ENCODE assay signal across 10 cellular contexts in the genomic region with DNA sequence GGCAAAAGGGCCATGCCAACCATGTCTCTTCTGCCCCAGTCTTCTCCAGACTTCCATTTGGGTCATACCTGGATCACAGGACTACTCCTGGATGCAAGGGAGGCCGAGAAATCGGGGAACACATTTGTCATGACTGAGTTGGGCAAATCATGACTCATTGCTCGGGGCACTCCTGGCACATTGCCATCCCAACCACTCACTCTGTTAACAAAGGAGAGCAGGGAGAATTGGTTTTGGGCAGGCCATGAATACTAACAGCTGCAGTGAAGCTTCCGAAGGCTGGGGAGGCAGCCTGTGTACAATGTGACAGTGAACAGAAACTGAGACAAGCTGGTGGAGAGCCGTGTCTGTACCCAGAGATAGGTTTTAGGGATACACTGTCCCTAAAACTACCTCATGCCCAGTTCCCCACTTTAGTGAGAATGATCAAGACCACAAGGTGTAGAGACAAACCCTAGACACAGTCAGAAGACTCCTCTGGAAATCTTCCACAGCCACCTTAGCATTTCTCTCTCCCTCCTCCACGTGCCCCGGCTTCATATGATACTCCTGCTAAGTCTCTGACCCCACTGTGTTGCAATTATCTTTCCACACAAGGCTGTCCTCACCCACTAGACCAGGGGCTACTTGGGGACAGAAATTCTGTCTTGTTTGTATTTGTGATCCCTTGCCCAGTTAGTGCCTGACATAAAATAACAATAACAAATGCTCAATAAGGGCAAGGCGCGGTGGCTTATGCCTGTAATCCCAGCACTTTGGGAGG. TPM values are rescaled to one million over a fixed set of nuclear protein-coding genes. Genes with fewer than 3 reads are reported as not detected.
DNase-seq lines count a peak whose midpoint lies in the region; ATAC-seq and TF ChIP-seq lines count a peak whose summit lies in the region.
"Had no signal": no experiment of that assay in that cellular context is flagged by ENCODE, and none has a peak within 500 bp of the region (broad histone marks: within the 10 kb centered on the region; RNA-seq: fewer than 3 reads in every experiment).

No MANE protein-coding gene starts in this region.

- H3K9me3 ChIP-seq in CD4-positive, alpha-beta T cell (ENCODE audit: control insufficient read depth, low read length) = no peaks in the 10 kb centered on the region

- no peaks in the 10 kb centered on the region for H3K27me3 Mint-ChIP-seq in CD4-positive, alpha-beta T cell

- H2AFZ ChIP-seq in KMS-11 (ENCODE audit: low read depth) = peak overlapping the region; percentile 86
- H2AFZ ChIP-seq: parathyroid adenoma had no signal

- H3K9ac ChIP-seq in KMS-11 = peak overlapping the region; percentile 43; the same call in 1 of the 2 replicates
- H3K9ac ChIP-seq: parathyroid adenoma had no signal

- peak overlapping the region; percentile 81 for H3K4me2 ChIP-seq in KMS-11

- H3K27ac Mint-ChIP-seq in CD4-positive, alpha-beta T cell = no peak overlapping the region

- peak; percentile 78 for ATAC-seq in SK-N-SH treated with all-trans-retinoic acid at 6 μM for 48 hours
- ATAC-seq in HG02852 (IDR thresholded peaks at IDR 0.05; ENCODE audit: unreplicated experiment) = no peak
- ATAC-seq in CD4-positive, alpha-beta T cell (ENCODE audit: poor library complexity) = no peak

- POLR2A ChIA-PET in CD4-positive, alpha-beta T cell (lab: Charles Lee) = no interaction called here

- H3K4me1 Mint-ChIP-seq in CD4-positive, alpha-beta T cell (ENCODE audit: low read depth) = no peaks in the 10 kb centered on the region

- no peaks in the 10 kb centered on the region for H3K79me2 ChIP-seq in KMS-11 (ENCODE audit: insufficient read depth, low read depth)
- H3K79me2 ChIP-seq: parathyroid adenoma had no signal

- no peaks in the 10 kb centered on the region for H3K36me3 ChIP-seq in KMS-11 (ENCODE audit: insufficient read depth)

- no peaks in the 10 kb centered on the region for H3K9me3 Mint-ChIP-seq in CD4-positive, alpha-beta T cell

- DNase-seq in Ammon's horn (ENCODE audit: low spot score) (peak; percentile 31), iris pigment epithelial cell (ENCODE audit: low read depth) (peak; percentile 36), GOT3 (lab: John Stamatoyannopoulos, UW) (no peak)
- DNase-seq in effector CD4-positive, alpha-beta T cell = no peak
- DNase-seq in CD4-positive, alpha-beta T cell = no peak
- DNase-seq: T-helper 2 cell had no signal

- no peak overlapping the region for H3K4me3 ChIP-seq in KMS-11 (IDR thresholded peaks at IDR 0.05; ENCODE audit: insufficient read depth, low read depth, low read length)

- CTCF ChIA-PET in CD4-positive, alpha-beta T cell (lab: Charles Lee) = no interaction called here

- no peaks in the 10 kb centered on the region for H3K27me3 ChIP-seq in KMS-11 (ENCODE audit: insufficient read depth, low read depth)
- H3K27me3 ChIP-seq in CD4-positive, alpha-beta T cell (ENCODE audit: control insufficient read depth, insufficient read depth, low read length) = no peaks in the 10 kb centered on the region

- H3K4me1 ChIP-seq in KMS-11 (ENCODE audit: low read depth, poor library complexity, severe bottlenecking) = peaks cover 25% of the 10 kb centered on the region

- intact Hi-C loops in CD4-positive, alpha-beta T cell (cut with DNase I, micrococcal nuclease) = no loop called here

- peak overlapping the region; percentile 64 for H3K27ac ChIP-seq in KMS-11
- no peak overlapping the region for H3K27ac ChIP-seq in CD4-positive, alpha-beta T cell (ENCODE audit: low read depth, low read length)
- H3K27ac ChIP-seq: parathyroid adenoma had no signal

- no peaks in the 10 kb centered on the region for H3K36me3 Mint-ChIP-seq in CD4-positive, alpha-beta T cell (ENCODE audit: low read depth)

- H3K4me3 Mint-ChIP-seq in CD4-positive, alpha-beta T cell = no peak overlapping the region

- no peaks in the 10 kb centered on the region for H4K20me1 ChIP-seq in KMS-11 (ENCODE audit: insufficient read depth)

- no peak for TF ChIP-seq CTCF in KMS-11 (conservative IDR thresholded peaks at IDR 0.05; ENCODE audit: low read depth, low read length)
- TF ChIP-seq CTCF in CD4-positive, alpha-beta T cell (IDR thresholded peaks at IDR 0.05) = no peak

TF ChIP-seq in SK-N-SH treated with all-trans-retinoic acid at 6 μM for 48 hours, 23 proteins besides CTCF, POLR2A, EP300 and RAD21:
- no peak for TF ChIP-seq ZNF565 (CRISPR knock-in tag; conservative IDR thresholded peaks at IDR 0.05; ENCODE audit: low read depth)
- TF ChIP-seq, protein P1, sequence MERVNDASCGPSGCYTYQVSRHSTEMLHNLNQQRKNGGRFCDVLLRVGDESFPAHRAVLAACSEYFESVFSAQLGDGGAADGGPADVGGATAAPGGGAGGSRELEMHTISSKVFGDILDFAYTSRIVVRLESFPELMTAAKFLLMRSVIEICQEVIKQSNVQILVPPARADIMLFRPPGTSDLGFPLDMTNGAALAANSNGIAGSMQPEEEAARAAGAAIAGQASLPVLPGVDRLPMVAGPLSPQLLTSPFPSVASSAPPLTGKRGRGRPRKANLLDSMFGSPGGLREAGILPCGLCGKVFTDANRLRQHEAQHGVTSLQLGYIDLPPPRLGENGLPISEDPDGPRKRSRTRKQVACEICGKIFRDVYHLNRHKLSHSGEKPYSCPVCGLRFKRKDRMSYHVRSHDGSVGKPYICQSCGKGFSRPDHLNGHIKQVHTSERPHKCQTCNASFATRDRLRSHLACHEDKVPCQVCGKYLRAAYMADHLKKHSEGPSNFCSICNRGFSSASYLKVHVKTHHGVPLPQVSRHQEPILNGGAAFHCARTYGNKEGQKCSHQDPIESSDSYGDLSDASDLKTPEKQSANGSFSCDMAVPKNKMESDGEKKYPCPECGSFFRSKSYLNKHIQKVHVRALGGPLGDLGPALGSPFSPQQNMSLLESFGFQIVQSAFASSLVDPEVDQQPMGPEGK (CRISPR knock-in tag; IDR thresholded peaks at IDR 0.05; ENCODE audit: borderline replicate concordance) = no peak
- TF ChIP-seq ZNF70 (CRISPR knock-in tag; IDR thresholded peaks at IDR 0.05) = no peak
- TF ChIP-seq, protein P2, sequence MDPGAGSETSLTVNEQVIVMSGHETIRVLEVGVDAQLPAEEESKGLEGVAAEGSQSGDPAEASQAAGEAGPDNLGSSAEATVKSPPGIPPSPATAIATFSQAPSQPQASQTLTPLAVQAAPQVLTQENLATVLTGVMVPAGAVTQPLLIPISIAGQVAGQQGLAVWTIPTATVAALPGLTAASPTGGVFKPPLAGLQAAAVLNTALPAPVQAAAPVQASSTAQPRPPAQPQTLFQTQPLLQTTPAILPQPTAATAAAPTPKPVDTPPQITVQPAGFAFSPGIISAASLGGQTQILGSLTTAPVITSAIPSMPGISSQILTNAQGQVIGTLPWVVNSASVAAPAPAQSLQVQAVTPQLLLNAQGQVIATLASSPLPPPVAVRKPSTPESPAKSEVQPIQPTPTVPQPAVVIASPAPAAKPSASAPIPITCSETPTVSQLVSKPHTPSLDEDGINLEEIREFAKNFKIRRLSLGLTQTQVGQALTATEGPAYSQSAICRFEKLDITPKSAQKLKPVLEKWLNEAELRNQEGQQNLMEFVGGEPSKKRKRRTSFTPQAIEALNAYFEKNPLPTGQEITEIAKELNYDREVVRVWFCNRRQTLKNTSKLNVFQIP (CRISPR knock-in tag; IDR thresholded peaks at IDR 0.05; ENCODE audit: borderline replicate concordance, low read depth) = no peak
- TF ChIP-seq GLIS3 (CRISPR knock-in tag; IDR thresholded peaks at IDR 0.05) = no peak
- TF ChIP-seq ZFP3 (CRISPR knock-in tag; IDR thresholded peaks at IDR 0.05) = no peak
- no peak for TF ChIP-seq TOX (CRISPR knock-in tag; IDR thresholded peaks at IDR 0.05; ENCODE audit: borderline replicate concordance)
- TF ChIP-seq ESRRG (CRISPR knock-in tag; IDR thresholded peaks at IDR 0.05) = no peak
- no peak for TF ChIP-seq ISL1 (CRISPR knock-in tag; IDR thresholded peaks at IDR 0.05)
- TF ChIP-seq, protein P3, sequence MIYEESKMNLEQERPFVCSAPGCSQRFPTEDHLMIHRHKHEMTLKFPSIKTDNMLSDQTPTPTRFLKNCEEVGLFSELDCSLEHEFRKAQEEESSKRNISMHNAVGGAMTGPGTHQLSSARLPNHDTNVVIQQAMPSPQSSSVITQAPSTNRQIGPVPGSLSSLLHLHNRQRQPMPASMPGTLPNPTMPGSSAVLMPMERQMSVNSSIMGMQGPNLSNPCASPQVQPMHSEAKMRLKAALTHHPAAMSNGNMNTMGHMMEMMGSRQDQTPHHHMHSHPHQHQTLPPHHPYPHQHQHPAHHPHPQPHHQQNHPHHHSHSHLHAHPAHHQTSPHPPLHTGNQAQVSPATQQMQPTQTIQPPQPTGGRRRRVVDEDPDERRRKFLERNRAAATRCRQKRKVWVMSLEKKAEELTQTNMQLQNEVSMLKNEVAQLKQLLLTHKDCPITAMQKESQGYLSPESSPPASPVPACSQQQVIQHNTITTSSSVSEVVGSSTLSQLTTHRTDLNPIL (CRISPR knock-in tag; IDR thresholded peaks at IDR 0.05; ENCODE audit: low read depth) = no peak
- no peak for TF ChIP-seq ZC3H10 (CRISPR knock-in tag; IDR thresholded peaks at IDR 0.05)
- no peak for TF ChIP-seq BACH2 (CRISPR knock-in tag; IDR thresholded peaks at IDR 0.05; ENCODE audit: borderline replicate concordance)
- no peak for TF ChIP-seq PPARA (CRISPR knock-in tag; IDR thresholded peaks at IDR 0.05; ENCODE audit: borderline replicate concordance)
- TF ChIP-seq, protein P4, sequence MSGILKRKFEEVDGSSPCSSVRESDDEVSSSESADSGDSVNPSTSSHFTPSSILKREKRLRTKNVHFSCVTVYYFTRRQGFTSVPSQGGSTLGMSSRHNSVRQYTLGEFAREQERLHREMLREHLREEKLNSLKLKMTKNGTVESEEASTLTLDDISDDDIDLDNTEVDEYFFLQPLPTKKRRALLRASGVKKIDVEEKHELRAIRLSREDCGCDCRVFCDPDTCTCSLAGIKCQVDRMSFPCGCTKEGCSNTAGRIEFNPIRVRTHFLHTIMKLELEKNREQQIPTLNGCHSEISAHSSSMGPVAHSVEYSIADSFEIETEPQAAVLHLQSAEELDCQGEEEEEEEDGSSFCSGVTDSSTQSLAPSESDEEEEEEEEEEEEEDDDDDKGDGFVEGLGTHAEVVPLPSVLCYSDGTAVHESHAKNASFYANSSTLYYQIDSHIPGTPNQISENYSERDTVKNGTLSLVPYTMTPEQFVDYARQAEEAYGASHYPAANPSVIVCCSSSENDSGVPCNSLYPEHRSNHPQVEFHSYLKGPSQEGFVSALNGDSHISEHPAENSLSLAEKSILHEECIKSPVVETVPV (CRISPR knock-in tag; IDR thresholded peaks at IDR 0.05) = no peak
- TF ChIP-seq SNAI2 (CRISPR knock-in tag; IDR thresholded peaks at IDR 0.05) = no peak
- no peak for TF ChIP-seq ARNTL (CRISPR knock-in tag; IDR thresholded peaks at IDR 0.05; ENCODE audit: borderline replicate concordance, low read depth)
- no peak for TF ChIP-seq ZNF8 (CRISPR knock-in tag; IDR thresholded peaks at IDR 0.05)
- no peak for TF ChIP-seq TCF4 (CRISPR knock-in tag; IDR thresholded peaks at IDR 0.05; ENCODE audit: borderline replicate concordance)

RNA-seq across cellular contexts. Expression of a gene that starts 10.5 kb away (rescaled TPM):
- 1 to 10 TPM; 1.4 to 2.4 TPM for total RNA-seq in CD4-positive, alpha-beta T cell

RNA-seq across cellular contexts. Expression of a gene that starts 41.7 kb away (rescaled TPM):
- total RNA-seq in CD4-positive, alpha-beta T cell = 10 to 100 TPM; 13.5 to 13.9 TPM

Comparison
In these comparisons a context has a peak if more than half of its experiments do, and no peak if none do; other contexts are left out.
1. DNase-seq: peak in Ammon's horn (single experiment) and iris pigment epithelial cell (single experiment); none in effector CD4-positive, alpha-beta T cell (single experiment), CD4-positive, alpha-beta T cell (0 of 10) and GOT3 (single experiment).